In the genomic region with DNA sequence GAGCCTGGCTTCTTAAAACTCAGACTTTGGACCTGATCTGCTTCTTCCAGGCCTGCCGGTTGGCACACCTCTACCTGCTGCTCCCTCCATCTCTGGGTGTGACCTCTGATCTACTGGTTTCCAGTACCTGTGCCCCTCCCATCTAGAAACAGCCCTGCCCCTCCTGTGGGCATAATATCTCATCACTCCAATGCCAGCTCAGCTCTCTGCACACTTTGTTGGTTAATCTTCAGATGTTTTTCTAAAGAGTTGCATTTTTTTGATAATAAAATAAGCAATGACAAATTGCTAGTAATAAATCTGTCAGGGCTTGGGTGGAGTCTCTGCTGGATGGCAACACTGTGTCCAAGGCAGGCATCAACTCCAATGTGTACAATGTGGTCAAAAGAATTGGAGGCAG, we compare ENCODE assay signal across 9 cellular contexts.
DNase-seq lines count a peak whose midpoint lies in the region; ATAC-seq and TF ChIP-seq lines count a peak whose summit lies in the region.
"Had no signal": no experiment of that assay in that cellular context is flagged by ENCODE, and none has a peak within 500 bp of the region (broad histone marks: within the 10 kb centered on the region; RNA-seq: fewer than 3 reads in every experiment).

No MANE protein-coding gene starts in this region.

- peaks cover 0 to 6% (median 0%) of the 10 kb centered on the region in 12 donors for H3K9me3 ChIP-seq in heart left ventricle
- no peaks in the 10 kb centered on the region for H3K9me3 ChIP-seq in neural progenitor cell (ENCODE audit: low read depth)
- H3K9me3 ChIP-seq in vagina = no peaks in the 10 kb centered on the region

- TF ChIP-seq CTCF in heart left ventricle (IDR thresholded peaks at IDR 0.05) (no peak), epithelial cell of esophagus (IDR thresholded peaks at IDR 0.05; ENCODE audit: insufficient read depth, low read depth, low read length, missing control alignments) (no peak), neural progenitor cell (IDR thresholded peaks at IDR 0.05) (no peak), vagina (IDR thresholded peaks at IDR 0.05) (no peak)

- DNase-seq in heart left ventricle = no peak
- DNase-seq in Right ventricle myocardium inferior (ENCODE audit: missing footprints) = no peak
- peak; percentile 89 for DNase-seq in epithelial cell of esophagus (ENCODE audit: low read depth)
- no peak for DNase-seq in neural progenitor cell (ENCODE audit: low spot score)
- no peak for DNase-seq in vagina (ENCODE audit: extremely low spot score in 2 of 2)
- no peak for DNase-seq in T-helper 1 cell
- DNase-seq in activated CD8-positive, alpha-beta T cell treated with anti-CD3 and anti-CD28 coated beads, Interleukin-2, amount 10 ng/mL, durations not matched to agents 7 days and 5 days = no peak
- DNase-seq: activated CD8-positive, alpha-beta memory T cell treated with anti-CD3 and anti-CD28 coated beads, Interleukin-2, amount 50 U/mL, for 48 hours had no signal

- no peak overlapping the region for H3K9ac ChIP-seq in neural progenitor cell

- no peak overlapping the region for H3K4me2 ChIP-seq in neural progenitor cell

- POLR2A ChIA-PET in activated CD8-positive, alpha-beta T cell treated with anti-CD3 and anti-CD28 coated beads, Interleukin-2, amount 10 ng/mL, durations not matched to agents 7 days and 5 days (lab: Charles Lee) = no interaction called here

- H3K79me2 ChIP-seq in neural progenitor cell (ENCODE audit: low read depth) = no peaks in the 10 kb centered on the region

- 71 to 87% (median 79%) methylated on average over 1 of the region's 1 CpG for WGBS in heart left ventricle, 4 donors

- H3K9me3 Mint-ChIP-seq in neural progenitor cell = no peaks in the 10 kb centered on the region
- peaks cover 4% of the 10 kb centered on the region for H3K9me3 Mint-ChIP-seq in activated CD8-positive, alpha-beta T cell treated with anti-CD3 and anti-CD28 coated beads, Interleukin-2, amount 10 ng/mL, durations not matched to agents 7 days and 5 days (ENCODE audit: insufficient read depth)

- H2AFZ ChIP-seq in neural progenitor cell (replicated peaks) = no peak overlapping the region

- ATAC-seq in heart left ventricle = no peak
- ATAC-seq in Right ventricle myocardium inferior = no peak
- no peak for ATAC-seq in GM21529 (IDR thresholded peaks at IDR 0.05; ENCODE audit: unreplicated experiment)
- ATAC-seq in activated CD8-positive, alpha-beta T cell treated with anti-CD3 and anti-CD28 coated beads, Interleukin-2, amount 10 ng/mL, durations not matched to agents 7 days and 5 days = no peak

- H3K36me3 ChIP-seq in heart left ventricle = no peaks in the 10 kb centered on the region
- no peaks in the 10 kb centered on the region for H3K36me3 ChIP-seq in neural progenitor cell
- no peaks in the 10 kb centered on the region for H3K36me3 ChIP-seq in vagina

- peak overlapping the region; percentile 50 for H3K27ac Mint-ChIP-seq in neural progenitor cell
- H3K27ac Mint-ChIP-seq in activated CD8-positive, alpha-beta T cell treated with anti-CD3 and anti-CD28 coated beads, Interleukin-2, amount 10 ng/mL, durations not matched to agents 7 days and 5 days = no peak overlapping the region

- TF ChIP-seq POLR2A in heart left ventricle (IDR thresholded peaks at IDR 0.05) (no peak), vagina (IDR thresholded peaks at IDR 0.05) (no peak)

- peaks cover 16% of the 10 kb centered on the region for H3K27me3 Mint-ChIP-seq in neural progenitor cell (ENCODE audit: insufficient read depth, low read depth)
- peaks cover 2% of the 10 kb centered on the region for H3K27me3 Mint-ChIP-seq in activated CD8-positive, alpha-beta T cell treated with anti-CD3 and anti-CD28 coated beads, Interleukin-2, amount 10 ng/mL, durations not matched to agents 7 days and 5 days (ENCODE audit: low read depth)

- H3F3A ChIP-seq in neural progenitor cell (ENCODE audit: low read depth) = no peaks in the 10 kb centered on the region

- intact Hi-C loops in heart left ventricle (cut with DNase I) (loop anchor here in 6 of 10 donors (2.0 to 5.0 kb wide), 3 partner anchors 35 to 91 kb away; partner anchors contain the start of gene PPP1CB (in 3 of the 6)), Right ventricle myocardium inferior (cut with DNase I) (no loop called here), vagina (cut with DNase I) (loop anchor here (5.0 kb wide), 1 partner anchor 65 kb away; no protein-coding TSS in a partner anchor)

- H4K20me1 ChIP-seq in neural progenitor cell (ENCODE audit: low read depth) = no peaks in the 10 kb centered on the region

- H3K36me3 Mint-ChIP-seq in neural progenitor cell = no peaks in the 10 kb centered on the region
- H3K36me3 Mint-ChIP-seq in activated CD8-positive, alpha-beta T cell treated with anti-CD3 and anti-CD28 coated beads, Interleukin-2, amount 10 ng/mL, durations not matched to agents 7 days and 5 days (ENCODE audit: low read depth) = peaks cover 2% of the 10 kb centered on the region

- H3K4me1 Mint-ChIP-seq in neural progenitor cell = peaks cover 47% of the 10 kb centered on the region
- peaks cover 3% of the 10 kb centered on the region for H3K4me1 Mint-ChIP-seq in activated CD8-positive, alpha-beta T cell treated with anti-CD3 and anti-CD28 coated beads, Interleukin-2, amount 10 ng/mL, durations not matched to agents 7 days and 5 days (ENCODE audit: low read depth)

- CTCF ChIA-PET in activated CD8-positive, alpha-beta T cell treated with anti-CD3 and anti-CD28 coated beads, Interleukin-2, amount 10 ng/mL, durations not matched to agents 7 days and 5 days (lab: Charles Lee) = no interaction called here

- no peak overlapping the region for H3K4me3 ChIP-seq in heart left ventricle
- no peak overlapping the region for H3K4me3 ChIP-seq in epithelial cell of esophagus (ENCODE audit: low read length)
- H3K4me3 ChIP-seq in neural progenitor cell = no peak overlapping the region
- H3K4me3 ChIP-seq in vagina = no peak overlapping the region

- peaks cover 8 to 62% (median 45%) of the 10 kb centered on the region in 12 donors for H3K4me1 ChIP-seq in heart left ventricle
- peaks cover 18% of the 10 kb centered on the region for H3K4me1 ChIP-seq in neural progenitor cell
- peaks cover 71% of the 10 kb centered on the region for H3K4me1 ChIP-seq in vagina

- no peak overlapping the region for H3K4me3 Mint-ChIP-seq in neural progenitor cell
- H3K4me3 Mint-ChIP-seq in activated CD8-positive, alpha-beta T cell treated with anti-CD3 and anti-CD28 coated beads, Interleukin-2, amount 10 ng/mL, durations not matched to agents 7 days and 5 days = no peak overlapping the region

- H3K27me3 ChIP-seq in heart left ventricle = no peaks in the 10 kb centered on the region
- H3K27me3 ChIP-seq in neural progenitor cell = no peaks in the 10 kb centered on the region
- no peaks in the 10 kb centered on the region for H3K27me3 ChIP-seq in vagina

- H3K27ac ChIP-seq in heart left ventricle (peak overlapping the region; percentile 34 to 85 (median 60)), neural progenitor cell (no peak overlapping the region), vagina (peak overlapping the region; percentile 86)
